ENCODE assay signal across 22 cellular contexts in the genomic region with DNA sequence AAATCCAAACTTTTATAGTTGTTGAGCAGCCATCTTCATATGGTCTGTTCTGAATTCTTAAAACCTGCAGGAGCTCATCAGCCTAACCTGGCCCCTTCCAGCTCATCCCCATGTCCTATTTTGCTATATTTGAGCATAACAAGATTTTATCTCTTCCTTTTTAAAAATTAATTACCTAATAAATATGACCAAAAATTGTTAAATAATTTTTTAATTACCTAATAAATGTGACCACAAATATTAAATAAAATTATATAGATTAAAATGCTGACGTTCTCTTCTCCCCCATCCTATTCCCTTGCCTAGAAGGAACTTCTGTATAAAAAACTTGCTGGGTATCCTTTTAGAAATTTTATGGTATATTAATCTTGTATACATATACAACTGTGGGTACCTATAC. TPM values are rescaled to one million over a fixed set of nuclear protein-coding genes. Genes with fewer than 3 reads are reported as not detected.
DNase-seq lines count a peak whose midpoint lies in the region; ATAC-seq and TF ChIP-seq lines count a peak whose summit lies in the region.
"Had no signal": no experiment of that assay in that cellular context is flagged by ENCODE, and none has a peak within 500 bp of the region (broad histone marks: within the 10 kb centered on the region; RNA-seq: fewer than 3 reads in every experiment).

No MANE protein-coding gene starts in this region.

- peaks cover 4% of the 10 kb centered on the region; the same call in 1 of the 2 replicates for H3K36me3 ChIP-seq in MM.1S (replicated peaks; ENCODE audit: insufficient read depth, low read length)
- peaks cover 9% of the 10 kb centered on the region for H3K36me3 ChIP-seq in osteoblast (ENCODE audit: insufficient read depth, low read length)

- H2AFZ ChIP-seq in MM.1S (ENCODE audit: low read length) (no peak overlapping the region), osteoblast (ENCODE audit: low read length) (no peak overlapping the region)

- POLR2A ChIA-PET in activated CD4-positive, alpha-beta T cell treated with anti-CD3 and anti-CD28 coated beads for 36 hours (lab: Charles Lee), result interaction anchor here (0.7 to 1.0 kb wide), 3 partner anchors 13 to 213 kb away, joined by 3 read pairs; no protein-coding TSS in a partner anchor
- POLR2A ChIA-PET in activated CD4-positive, alpha-beta T cell treated with anti-CD3 and anti-CD28 coated beads, Interleukin-2, amount 10 ng/mL, durations not matched to agents 7 days and 5 days (lab: Charles Lee), result no interaction called here
- POLR2A ChIA-PET in CD4-positive, alpha-beta T cell (lab: Charles Lee), result interaction anchor here (1.0 to 11.0 kb wide), 5 partner anchors 8 to 67 kb away, joined by 3 to 268 read pairs (median 36); no protein-coding TSS in a partner anchor
- POLR2A ChIA-PET in WTC11 (lab: Charles Lee), result no interaction called here

- no peak for ATAC-seq in activated CD4-positive, alpha-beta T cell treated with anti-CD3 and anti-CD28 coated beads for 36 hours
- ATAC-seq in CD4-positive, alpha-beta T cell (ENCODE audit: poor library complexity), result no peak
- ATAC-seq in WTC11 (no peak), GM18909 (IDR thresholded peaks at IDR 0.05; ENCODE audit: poor library complexity, unreplicated experiment) (no peak)
- ATAC-seq in activated naive CD8-positive, alpha-beta T cell treated with anti-CD3 and anti-CD28 coated beads, Interleukin-2, amount 50 U/mL, for 24 hours, result no peak
- ATAC-seq: pancreas had no signal

- H3K27ac ChIP-seq in CD4-positive, alpha-beta T cell (ENCODE audit: low read depth, low read length), result no peak overlapping the region
- H3K27ac ChIP-seq in MM.1S (ENCODE audit: low read length), result no peak overlapping the region
- H3K27ac ChIP-seq in osteoblast (ENCODE audit: low read depth, low read length), result no peak overlapping the region
- H3K27ac ChIP-seq: pancreas, SJSA1, suprapubic skin, upper lobe of right lung had no signal

- no peaks in the 10 kb centered on the region for H3K9me3 ChIP-seq in CD4-positive, alpha-beta T cell (ENCODE audit: control insufficient read depth, low read length)
- H3K9me3 ChIP-seq in MM.1S (replicated peaks; ENCODE audit: insufficient read depth, low read length) (no peaks in the 10 kb centered on the region), osteoblast (ENCODE audit: low read depth, low read length) (no peaks in the 10 kb centered on the region)
- H3K9me3 ChIP-seq: mucosa of descending colon, pancreas, SJSA1, suprapubic skin, upper lobe of right lung had no signal

- no peak overlapping the region for H3K9ac ChIP-seq in MM.1S (ENCODE audit: low read length)

- H3K27me3 ChIP-seq in CD4-positive, alpha-beta T cell (ENCODE audit: control insufficient read depth, insufficient read depth, low read length), result no peaks in the 10 kb centered on the region
- H3K27me3 ChIP-seq in MM.1S (replicated peaks; ENCODE audit: insufficient read depth, low read length) (no peaks in the 10 kb centered on the region), osteoblast (ENCODE audit: insufficient read depth, low read length) (no peaks in the 10 kb centered on the region)
- H3K27me3 ChIP-seq: pancreas, SJSA1, suprapubic skin, upper lobe of right lung had no signal

- H3K79me2 ChIP-seq in MM.1S (ENCODE audit: low read length) (peaks cover 19% of the 10 kb centered on the region; the same call in 1 of the 2 replicates), osteoblast (ENCODE audit: insufficient read depth, low read length) (no peaks in the 10 kb centered on the region)

- no peak overlapping the region for H3K4me2 ChIP-seq in MM.1S (ENCODE audit: low read depth, low read length)
- no peak overlapping the region for H3K4me2 ChIP-seq in osteoblast (ENCODE audit: insufficient read depth, low read length)

- peak overlapping the region; percentile 87 for H3K27ac Mint-ChIP-seq in activated CD4-positive, alpha-beta T cell treated with anti-CD3 and anti-CD28 coated beads for 36 hours
- no peak overlapping the region for H3K27ac Mint-ChIP-seq in activated CD4-positive, alpha-beta T cell treated with anti-CD3 and anti-CD28 coated beads, Interleukin-2, amount 10 ng/mL, durations not matched to agents 7 days and 5 days
- peak overlapping the region; percentile 94 for H3K27ac Mint-ChIP-seq in CD4-positive, alpha-beta T cell
- no peak overlapping the region for H3K27ac Mint-ChIP-seq in WTC11
- peak overlapping the region; percentile 86 for H3K27ac Mint-ChIP-seq in activated naive CD8-positive, alpha-beta T cell treated with anti-CD3 and anti-CD28 coated beads, Interleukin-2, amount 50 U/mL, for 24 hours

- TF ChIP-seq CTCF in CD4-positive, alpha-beta T cell (IDR thresholded peaks at IDR 0.05), result no peak
- TF ChIP-seq CTCF in WTC11 (IDR thresholded peaks at IDR 0.05), result no peak
- no peak for TF ChIP-seq CTCF in MM.1S (IDR thresholded peaks at IDR 0.05; ENCODE audit: low read length)
- TF ChIP-seq CTCF in osteoblast (IDR thresholded peaks at IDR 0.05; ENCODE audit: extremely low read depth, low read depth, low read length), result no peak

- intact Hi-C loops in activated CD4-positive, alpha-beta T cell treated with anti-CD3 and anti-CD28 coated beads for 36 hours (cut with DNase I, micrococcal nuclease), result loop anchor here (1.0 to 5.0 kb wide), 6 partner anchors 7 to 213 kb away; partner anchors contain the start of genes RFTN1 (in 2 of the 2), DPH3 (in 1 of the 2) and OXNAD1 (in 1 of the 2)
- intact Hi-C loops in CD4-positive, alpha-beta T cell (cut with DNase I, micrococcal nuclease), result loop anchor here in 1 of 2 experiments (1.0 to 2.0 kb wide), 2 partner anchors 7 to 18 kb away; no protein-coding TSS in a partner anchor

- H3K4me3 Mint-ChIP-seq in activated CD4-positive, alpha-beta T cell treated with anti-CD3 and anti-CD28 coated beads for 36 hours, result peak overlapping the region; percentile 34
- no peak overlapping the region for H3K4me3 Mint-ChIP-seq in activated CD4-positive, alpha-beta T cell treated with anti-CD3 and anti-CD28 coated beads, Interleukin-2, amount 10 ng/mL, durations not matched to agents 7 days and 5 days
- H3K4me3 Mint-ChIP-seq in CD4-positive, alpha-beta T cell, result peak overlapping the region; percentile 38
- H3K4me3 Mint-ChIP-seq in WTC11, result no peak overlapping the region
- H3K4me3 Mint-ChIP-seq in activated naive CD8-positive, alpha-beta T cell treated with anti-CD3 and anti-CD28 coated beads, Interleukin-2, amount 50 U/mL, for 24 hours, result no peak overlapping the region
- H3K4me3 Mint-ChIP-seq: HFFc6; stimulated activated naive B cell treated with anti-CD40 and anti-IgM and Interleukin-4, amounts not matched to agents 10 μg/mL and 1 μg/mL and 100 μg/mL, for 72 hours had no signal

- H4K20me1 ChIP-seq in MM.1S (ENCODE audit: insufficient read depth, low read length), result no peaks in the 10 kb centered on the region
- peaks cover 2% of the 10 kb centered on the region for H4K20me1 ChIP-seq in osteoblast (ENCODE audit: insufficient read depth, low read length)

- no peaks in the 10 kb centered on the region for H3K9me3 Mint-ChIP-seq in activated CD4-positive, alpha-beta T cell treated with anti-CD3 and anti-CD28 coated beads for 36 hours (ENCODE audit: low read depth)
- no peaks in the 10 kb centered on the region for H3K9me3 Mint-ChIP-seq in activated CD4-positive, alpha-beta T cell treated with anti-CD3 and anti-CD28 coated beads, Interleukin-2, amount 10 ng/mL, durations not matched to agents 7 days and 5 days
- no peaks in the 10 kb centered on the region for H3K9me3 Mint-ChIP-seq in CD4-positive, alpha-beta T cell
- H3K9me3 Mint-ChIP-seq in WTC11, result no peaks in the 10 kb centered on the region
- H3K9me3 Mint-ChIP-seq in activated naive CD8-positive, alpha-beta T cell treated with anti-CD3 and anti-CD28 coated beads, Interleukin-2, amount 50 U/mL, for 24 hours, result peaks cover 4% of the 10 kb centered on the region
- H3K9me3 Mint-ChIP-seq: HFFc6; stimulated activated naive B cell treated with anti-CD40 and anti-IgM and Interleukin-4, amounts not matched to agents 10 μg/mL and 1 μg/mL and 100 μg/mL, for 72 hours had no signal

- no peaks in the 10 kb centered on the region for H3K9me2 ChIP-seq in MM.1S (replicated peaks; ENCODE audit: insufficient read depth, low read length)

- H3K4me3 ChIP-seq in MM.1S (ENCODE audit: low read length), result no peak overlapping the region
- H3K4me3 ChIP-seq in osteoblast (ENCODE audit: insufficient read depth, low read length), result no peak overlapping the region
- H3K4me3 ChIP-seq: mucosa of descending colon, pancreas, SJSA1, suprapubic skin, upper lobe of right lung had no signal

- H3K27me3 Mint-ChIP-seq in activated CD4-positive, alpha-beta T cell treated with anti-CD3 and anti-CD28 coated beads for 36 hours, result no peaks in the 10 kb centered on the region
- no peaks in the 10 kb centered on the region for H3K27me3 Mint-ChIP-seq in activated CD4-positive, alpha-beta T cell treated with anti-CD3 and anti-CD28 coated beads, Interleukin-2, amount 10 ng/mL, durations not matched to agents 7 days and 5 days
- H3K27me3 Mint-ChIP-seq in CD4-positive, alpha-beta T cell, result no peaks in the 10 kb centered on the region
- no peaks in the 10 kb centered on the region for H3K27me3 Mint-ChIP-seq in WTC11 (ENCODE audit: low read depth)
- no peaks in the 10 kb centered on the region for H3K27me3 Mint-ChIP-seq in activated naive CD8-positive, alpha-beta T cell treated with anti-CD3 and anti-CD28 coated beads, Interleukin-2, amount 50 U/mL, for 24 hours
- H3K27me3 Mint-ChIP-seq: stimulated activated naive B cell treated with anti-CD40 and anti-IgM and Interleukin-4, amounts not matched to agents 10 μg/mL and 1 μg/mL and 100 μg/mL, for 72 hours had no signal

- 0 out of 2 replicates have a peak, but pooled peaks cover 3% of the 10 kb centered on the region for H3K4me1 ChIP-seq in MM.1S (ENCODE audit: low read length)
- H3K4me1 ChIP-seq in osteoblast (ENCODE audit: insufficient read depth, low read length), result peaks cover 17% of the 10 kb centered on the region
- H3K4me1 ChIP-seq: pancreas had no signal

- DNase-seq in activated CD4-positive, alpha-beta T cell treated with anti-CD3 and anti-CD28 coated beads for 36 hours, result no peak
- DNase-seq in activated CD4-positive, alpha-beta T cell treated with anti-CD3 and anti-CD28 coated beads, Interleukin-2, amount 10 ng/mL, durations not matched to agents 7 days and 5 days, result no peak
- no peak for DNase-seq in CD4-positive, alpha-beta T cell
- DNase-seq in WTC11 (ENCODE audit: low spot score) (no peak), MM.1S (no peak), osteoblast (ENCODE audit: insufficient read length, low spot score, missing footprints) (no peak)
- no peak for DNase-seq in activated naive CD8-positive, alpha-beta T cell treated with anti-CD3 and anti-CD28 coated beads, Interleukin-2, amount 50 U/mL, for 24 hours
- DNase-seq: activated CD8-positive, alpha-beta memory T cell treated with anti-CD3 and anti-CD28 coated beads for 24 hours; HFFc6; mammary epithelial cell; mucosa of descending colon; NCI-H1048; NCI-H446 treated with DMSO at 0.1 percent for 48 hours; NCI-H82; pancreas; retina; RPMI8226; stimulated activated naive B cell treated with anti-CD40 and anti-IgM and Interleukin-4, amounts not matched to agents 10 μg/mL and 1 μg/mL and 100 μg/mL, for 72 hours; upper lobe of right lung had no signal

- H3K36me3 Mint-ChIP-seq in activated CD4-positive, alpha-beta T cell treated with anti-CD3 and anti-CD28 coated beads for 36 hours (ENCODE audit: low read depth), result peaks cover 72% of the 10 kb centered on the region
- H3K36me3 Mint-ChIP-seq in activated CD4-positive, alpha-beta T cell treated with anti-CD3 and anti-CD28 coated beads, Interleukin-2, amount 10 ng/mL, durations not matched to agents 7 days and 5 days (ENCODE audit: low read depth), result peaks cover 85% of the 10 kb centered on the region
- peaks cover 92% of the 10 kb centered on the region for H3K36me3 Mint-ChIP-seq in CD4-positive, alpha-beta T cell (ENCODE audit: low read depth)
- H3K36me3 Mint-ChIP-seq in WTC11, result peaks cover 23% of the 10 kb centered on the region
- H3K36me3 Mint-ChIP-seq in activated naive CD8-positive, alpha-beta T cell treated with anti-CD3 and anti-CD28 coated beads, Interleukin-2, amount 50 U/mL, for 24 hours (ENCODE audit: low read depth), result peaks cover 65% of the 10 kb centered on the region

- no peaks in the 10 kb centered on the region for H3F3A ChIP-seq in MM.1S (ENCODE audit: insufficient read depth, low read length)

- peaks cover 92% of the 10 kb centered on the region for H3K4me1 Mint-ChIP-seq in activated CD4-positive, alpha-beta T cell treated with anti-CD3 and anti-CD28 coated beads for 36 hours
- H3K4me1 Mint-ChIP-seq in activated CD4-positive, alpha-beta T cell treated with anti-CD3 and anti-CD28 coated beads, Interleukin-2, amount 10 ng/mL, durations not matched to agents 7 days and 5 days, result peaks cover 88% of the 10 kb centered on the region
- peaks cover 92% of the 10 kb centered on the region for H3K4me1 Mint-ChIP-seq in CD4-positive, alpha-beta T cell (ENCODE audit: low read depth)
- H3K4me1 Mint-ChIP-seq in WTC11, result peaks cover 30% of the 10 kb centered on the region
- H3K4me1 Mint-ChIP-seq in activated naive CD8-positive, alpha-beta T cell treated with anti-CD3 and anti-CD28 coated beads, Interleukin-2, amount 50 U/mL, for 24 hours, result peaks cover 94% of the 10 kb centered on the region

- CTCF ChIA-PET in activated CD4-positive, alpha-beta T cell treated with anti-CD3 and anti-CD28 coated beads for 36 hours (lab: Charles Lee), result interaction anchor here (1.7 to 7.4 kb wide), 5 partner anchors 10 to 44 kb away, joined by 4 to 100 read pairs (median 6); partner anchors contain the start of genes DPH3 and OXNAD1
- CTCF ChIA-PET in activated CD4-positive, alpha-beta T cell treated with anti-CD3 and anti-CD28 coated beads, Interleukin-2, amount 10 ng/mL, durations not matched to agents 7 days and 5 days (lab: Charles Lee), result interaction anchor here (1.2 to 2.6 kb wide), 5 partner anchors 13 to 41 kb away, joined by 3 to 7 read pairs (median 5); no protein-coding TSS in a partner anchor
- CTCF ChIA-PET in CD4-positive, alpha-beta T cell (lab: Charles Lee), result interaction anchor here (0.8 to 7.0 kb wide), 3 partner anchors 11 to 18 kb away, joined by 3 to 32 read pairs (median 15); no protein-coding TSS in a partner anchor
- CTCF ChIA-PET in WTC11 (lab: Charles Lee), result interaction anchor here (1.2 kb wide), 1 partner anchor 18 kb away, joined by 3 read pairs; no protein-coding TSS in a partner anchor

RNA-seq across cellular contexts. Expression of gene OXNAD1, which starts 43.7 kb away (rescaled TPM):
- total RNA-seq in activated CD4-positive, alpha-beta T cell treated with anti-CD3 and anti-CD28 coated beads for 36 hours, result 10 to 100 TPM; 27.7 to 34.6 TPM
- total RNA-seq in activated CD4-positive, alpha-beta T cell treated with anti-CD3 and anti-CD28 coated beads, Interleukin-2, amount 10 ng/mL, durations not matched to agents 7 days and 5 days, result 10 to 100 TPM; 64.0 to 70.4 TPM
- 100 to 1,000 TPM; 135 TPM for total RNA-seq in CD4-positive, alpha-beta T cell
- total RNA-seq in WTC11 (2021) (20.1 to 21.7 TPM (median 21.4 TPM) in 3 replicates), osteoblast (11.2 and 11.9 TPM in 2 replicates)

RNA-seq across cellular contexts. Expression of gene DPH3, which starts 44.0 kb away (rescaled TPM):
- 10 to 100 TPM; 13.0 to 17.8 TPM for total RNA-seq in activated CD4-positive, alpha-beta T cell treated with anti-CD3 and anti-CD28 coated beads for 36 hours
- 10 to 100 TPM; 12.6 to 14.4 TPM for total RNA-seq in activated CD4-positive, alpha-beta T cell treated with anti-CD3 and anti-CD28 coated beads, Interleukin-2, amount 10 ng/mL, durations not matched to agents 7 days and 5 days
- total RNA-seq in CD4-positive, alpha-beta T cell, result 10 to 100 TPM; 10.5 to 12.8 TPM
- total RNA-seq in WTC11 (2021), result 26.5 to 27.8 TPM (median 26.6 TPM) in 3 replicates
- 21.4 and 27.4 TPM in 2 replicates for total RNA-seq in osteoblast

Comparison
In these comparisons a context has a peak if more than half of its experiments do, and no peak if none do; other contexts are left out.
1. H3K27ac Mint-ChIP-seq: peak in activated CD4-positive, alpha-beta T cell treated with anti-CD3 and anti-CD28 coated beads for 36 hours (single experiment), CD4-positive, alpha-beta T cell (single experiment) and activated naive CD8-positive, alpha-beta T cell treated with anti-CD3 and anti-CD28 coated beads, Interleukin-2, amount 50 U/mL, for 24 hours (single experiment); none in activated CD4-positive, alpha-beta T cell treated with anti-CD3 and anti-CD28 coated beads, Interleukin-2, amount 10 ng/mL, durations not matched to agents 7 days and 5 days (single experiment) and WTC11 (single experiment).
2. H3K4me3 Mint-ChIP-seq: peak in activated CD4-positive, alpha-beta T cell treated with anti-CD3 and anti-CD28 coated beads for 36 hours (single experiment) and CD4-positive, alpha-beta T cell (single experiment); none in activated CD4-positive, alpha-beta T cell treated with anti-CD3 and anti-CD28 coated beads, Interleukin-2, amount 10 ng/mL, durations not matched to agents 7 days and 5 days (single experiment), WTC11 (single experiment) and activated naive CD8-positive, alpha-beta T cell treated with anti-CD3 and anti-CD28 coated beads, Interleukin-2, amount 50 U/mL, for 24 hours (single experiment).
3. POLR2A ChIA-PET loops: an anchor here in activated CD4-positive, alpha-beta T cell treated with anti-CD3 and anti-CD28 coated beads for 36 hours (0.7 to 1.0 kb wide) and CD4-positive, alpha-beta T cell (1.0 to 11.0 kb wide); none called in activated CD4-positive, alpha-beta T cell treated with anti-CD3 and anti-CD28 coated beads, Interleukin-2, amount 10 ng/mL, durations not matched to agents 7 days and 5 days and WTC11.